Comparison of ENCODE assay signal across 8 cellular contexts in the genomic region with DNA sequence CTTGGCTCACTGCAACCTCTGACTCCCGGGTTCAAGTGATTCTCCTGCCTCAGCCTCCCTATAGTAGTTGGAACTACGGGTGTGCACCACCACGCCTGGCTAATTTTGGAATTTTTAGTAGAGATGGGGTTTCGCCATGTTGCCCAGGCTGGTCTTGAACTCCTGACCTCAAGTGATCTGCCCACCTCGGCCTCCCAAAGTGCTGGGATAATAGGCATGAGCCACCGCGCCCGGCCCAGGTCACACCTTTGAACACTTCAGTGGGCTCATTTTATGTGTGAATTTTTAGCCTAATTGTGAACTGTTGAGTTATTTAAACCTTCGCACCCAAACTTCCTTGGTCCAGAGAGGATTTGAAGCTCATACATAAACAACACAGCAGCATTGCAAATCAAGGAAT.
DNase-seq lines count a peak whose midpoint lies in the region; ATAC-seq, FAIRE-seq and TF ChIP-seq lines count a peak whose summit lies in the region.
"Not testable (repeated sequence)": the region's sequence is repeated elsewhere in the genome, so short reads cannot be mapped to it uniquely, and the experiment has no call there.

No MANE protein-coding gene starts in this region.

- BruUV-seq in GM12878 (replicated peaks; lab: Mats Ljungman, UMichigan) = not testable (repeated sequence)

- not testable (repeated sequence) for H3K9me2 ChIP-seq in DOHH2 (replicated peaks; ENCODE audit: control insufficient read depth, low read length)

- not testable (repeated sequence) for H3K36me3 Mint-ChIP-seq in T-helper 2 cell treated with Interferon-gamma antibody and Interleukin-4, amounts not matched to agents 5 μg/mL and 100 μg/mL, for 36 hours (ENCODE audit: low read depth); activated T-helper 1 cell treated with anti-CD3 and anti-CD28 coated beads, Interleukin-12 subunit alpha, Interleukin-12 subunit beta, Interleukin-2, Interleukin-4 antibody, amounts not matched to agents 30 ng/mL and 10 ng/mL and 1 ng/mL, durations not matched to agents 14 hours and 24 hours and 36 hours (ENCODE audit: low read depth); immature natural killer cell; naive B cell

- H4K20me1 ChIP-seq in BLaER1 (peaks cover 100% of the 10 kb centered on the region), DOHH2 (ENCODE audit: control insufficient read depth, insufficient read depth, low read depth, low read length) (peaks cover 30% of the 10 kb centered on the region)
- H4K20me1 ChIP-seq in GM12878 (ENCODE audit: control insufficient read depth, insufficient read depth) = not testable (repeated sequence)

- POLR2A ChIA-PET in GM12878 (lab: Charles Lee) = interaction anchor here (1.0 to 3.2 kb wide), 3 partner anchors 14 to 32 kb away, joined by 3 to 30 read pairs (median 3); no protein-coding TSS in a partner anchor

- not testable (repeated sequence) for TF ChIP-seq POLR2A in GM12878 (IDR thresholded peaks at IDR 0.05; ENCODE audit: low read depth, low read length); spleen (IDR thresholded peaks at IDR 0.05)

- H3K36me3 ChIP-seq in BLaER1 (peaks cover 43% of the 10 kb centered on the region), DOHH2 (ENCODE audit: control insufficient read depth, low read length) (peaks cover 19% of the 10 kb centered on the region), spleen (peaks cover 0 to 16% (median 0%) of the 10 kb centered on the region in 6 donors)
- H3K36me3 ChIP-seq in GM12878 (ENCODE audit: control insufficient read depth in 2 of 2, insufficient read depth in 2 of 2, low read length in 1 of 2) = not testable (repeated sequence)

- CTCF ChIA-PET in GM12878 (lab: Yijun Ruan, JAX) = interaction anchor here (0.8 to 4.1 kb wide), 4 partner anchors 16 to 48 kb away, joined by 3 to 49 read pairs (median 4); no protein-coding TSS in a partner anchor

- SMC1A ChIA-PET in GM12878 (lab: Charles Lee; ENCODE audit: uncharacterized antibody, unreplicated experiment) = interaction anchor here (0.8 to 4.0 kb wide), 5 partner anchors 17 to 85 kb away, joined by 3 to 43 read pairs (median 4); no protein-coding TSS in a partner anchor

- not testable (repeated sequence) for H3K27me3 Mint-ChIP-seq in T-helper 2 cell treated with Interferon-gamma antibody and Interleukin-4, amounts not matched to agents 5 μg/mL and 100 μg/mL, for 36 hours (ENCODE audit: low read depth); activated T-helper 1 cell treated with anti-CD3 and anti-CD28 coated beads, Interleukin-12 subunit alpha, Interleukin-12 subunit beta, Interleukin-2, Interleukin-4 antibody, amounts not matched to agents 30 ng/mL and 10 ng/mL and 1 ng/mL, durations not matched to agents 14 hours and 24 hours and 36 hours (ENCODE audit: insufficient read depth); immature natural killer cell (ENCODE audit: low read depth in 3 of 3); naive B cell

- not testable (repeated sequence) for H2AFZ ChIP-seq in GM12878 (ENCODE audit: control insufficient read depth, low read depth, low read length)

- not testable (repeated sequence) for H3K9me3 ChIP-seq in BLaER1; DOHH2 (ENCODE audit: control insufficient read depth, insufficient read depth, low read length); GM12878 (replicated peaks; ENCODE audit: control insufficient read depth, insufficient read depth, low read length); spleen

- not testable (repeated sequence) for TF ChIP-seq RAD21 in GM12878 (IDR thresholded peaks at IDR 0.05; ENCODE audit: insufficient read depth, low read depth, low read length)

- H3F3A ChIP-seq in DOHH2 (ENCODE audit: control insufficient read depth, insufficient read depth) = not testable (repeated sequence)

- not testable (repeated sequence) for TF ChIP-seq EP300 in GM12878 (IDR thresholded peaks at IDR 0.05; ENCODE audit: borderline replicate concordance in 1 of 2, control insufficient read depth in 1 of 2, low read depth in 2 of 2, low read length in 2 of 2)

- H3K27me3 ChIP-seq in BLaER1; DOHH2 (ENCODE audit: control insufficient read depth, low read length); GM12878 (replicated peaks in 1 of 2; ENCODE audit: control insufficient read depth in 2 of 2, insufficient read depth in 2 of 2, low read length in 1 of 2); spleen (replicated peaks in 1 of 7): not testable (repeated sequence)

- peaks cover 84% of the 10 kb centered on the region for H3K4me1 ChIP-seq in BLaER1
- H3K4me1 ChIP-seq in DOHH2 (ENCODE audit: control insufficient read depth, low read length) = peaks cover 46% of the 10 kb centered on the region
- H3K4me1 ChIP-seq in GM12878 (ENCODE audit: control insufficient read depth, insufficient read depth, low read length) = peaks cover 17% of the 10 kb centered on the region
- peaks cover 4 to 81% (median 37%) of the 10 kb centered on the region in 6 donors for H3K4me1 ChIP-seq in spleen

- ATAC-seq in GM12878; naive B cell (ENCODE audit: low read depth in 2 of 2): not testable (repeated sequence)

- H3K4me3 Mint-ChIP-seq in T-helper 2 cell treated with Interferon-gamma antibody and Interleukin-4, amounts not matched to agents 5 μg/mL and 100 μg/mL, for 36 hours = peak overlapping the region; percentile 88
- H3K4me3 Mint-ChIP-seq in activated T-helper 1 cell treated with anti-CD3 and anti-CD28 coated beads, Interleukin-12 subunit alpha, Interleukin-12 subunit beta, Interleukin-2, Interleukin-4 antibody, amounts not matched to agents 30 ng/mL and 10 ng/mL and 1 ng/mL, durations not matched to agents 14 hours and 24 hours and 36 hours = peak overlapping the region; percentile 63
- peak overlapping the region in 3 of 5 donors; percentile 44 to 89 (median 45) for H3K4me3 Mint-ChIP-seq in immature natural killer cell
- H3K4me3 Mint-ChIP-seq in naive B cell = peak overlapping the region in 5 of 8 donors; percentile 13 to 92 (median 56)

- not testable (repeated sequence) for H3K9me3 Mint-ChIP-seq in T-helper 2 cell treated with Interferon-gamma antibody and Interleukin-4, amounts not matched to agents 5 μg/mL and 100 μg/mL, for 36 hours; activated T-helper 1 cell treated with anti-CD3 and anti-CD28 coated beads, Interleukin-12 subunit alpha, Interleukin-12 subunit beta, Interleukin-2, Interleukin-4 antibody, amounts not matched to agents 30 ng/mL and 10 ng/mL and 1 ng/mL, durations not matched to agents 14 hours and 24 hours and 36 hours; immature natural killer cell; naive B cell

- RAD21 ChIA-PET in GM12878 (lab: Charles Lee; ENCODE audit: unreplicated experiment) = interaction anchor here (0.7 to 4.1 kb wide), 4 partner anchors 34 to 87 kb away, joined by 3 to 67 read pairs (median 4); partner anchors contain the start of gene GADD45B

- peaks cover 61% of the 10 kb centered on the region for H3K79me2 ChIP-seq in DOHH2 (ENCODE audit: control insufficient read depth, low read length)
- not testable (repeated sequence) for H3K79me2 ChIP-seq in GM12878 (ENCODE audit: control insufficient read depth, insufficient read depth, low read length)

- not testable (repeated sequence) for FAIRE-seq in GM12878 (lab: Jason Lieb, UNC)

- DNase-seq in T-helper 2 cell treated with Interferon-gamma antibody and Interleukin-4, amounts not matched to agents 5 μg/mL and 100 μg/mL, for 36 hours (ENCODE audit: low spot score); activated T-helper 1 cell treated with anti-CD3 and anti-CD28 coated beads, Interleukin-12 subunit alpha, Interleukin-12 subunit beta, Interleukin-2, Interleukin-4 antibody, amounts not matched to agents 30 ng/mL and 10 ng/mL and 1 ng/mL, durations not matched to agents 14 hours and 24 hours and 36 hours (ENCODE audit: low spot score); GM12878 (ENCODE audit: low read depth, low spot score); immature natural killer cell; naive B cell: not testable (repeated sequence)
- peak; percentile 27 for DNase-seq in spleen

- peaks cover 36% of the 10 kb centered on the region for H3K4me1 Mint-ChIP-seq in T-helper 2 cell treated with Interferon-gamma antibody and Interleukin-4, amounts not matched to agents 5 μg/mL and 100 μg/mL, for 36 hours (ENCODE audit: low read depth)
- H3K4me1 Mint-ChIP-seq in activated T-helper 1 cell treated with anti-CD3 and anti-CD28 coated beads, Interleukin-12 subunit alpha, Interleukin-12 subunit beta, Interleukin-2, Interleukin-4 antibody, amounts not matched to agents 30 ng/mL and 10 ng/mL and 1 ng/mL, durations not matched to agents 14 hours and 24 hours and 36 hours (ENCODE audit: low read depth) = peaks cover 55% of the 10 kb centered on the region
- H3K4me1 Mint-ChIP-seq in immature natural killer cell (peaks cover 39 to 46% of the 10 kb centered on the region in 2 donors), naive B cell (peaks cover 29 to 70% (median 60%) of the 10 kb centered on the region in 3 donors)

- not testable (repeated sequence) for TF ChIP-seq CTCF in DOHH2 (IDR thresholded peaks at IDR 0.05; ENCODE audit: low read depth, low read length, poor library complexity, severe bottlenecking); GM12878 (IDR thresholded peaks at IDR 0.05 in 2 of 3, conservative IDR thresholded peaks at IDR 0.05 in 1 of 3; ENCODE audit: control insufficient read depth in 2 of 3, extremely low read depth in 1 of 3, insufficient read depth in 1 of 3, low read depth in 3 of 3, low read length in 3 of 3); spleen (IDR thresholded peaks at IDR 0.05 in 8 of 11, conservative IDR thresholded peaks at IDR 0.05 in 3 of 11)

- H3K9ac ChIP-seq in BLaER1; GM12878 (ENCODE audit: control insufficient read depth, insufficient read depth, low read length): not testable (repeated sequence)

- peak overlapping the region; percentile 73 for H3K27ac Mint-ChIP-seq in T-helper 2 cell treated with Interferon-gamma antibody and Interleukin-4, amounts not matched to agents 5 μg/mL and 100 μg/mL, for 36 hours
- H3K27ac Mint-ChIP-seq in activated T-helper 1 cell treated with anti-CD3 and anti-CD28 coated beads, Interleukin-12 subunit alpha, Interleukin-12 subunit beta, Interleukin-2, Interleukin-4 antibody, amounts not matched to agents 30 ng/mL and 10 ng/mL and 1 ng/mL, durations not matched to agents 14 hours and 24 hours and 36 hours = not testable (repeated sequence)
- peak overlapping the region in 2 of 6 donors; percentile 23 to 64 for H3K27ac Mint-ChIP-seq in immature natural killer cell
- peak overlapping the region in 1 of 6 donors; percentile 89 for H3K27ac Mint-ChIP-seq in naive B cell

- intact Hi-C loops in activated T-helper 1 cell treated with anti-CD3 and anti-CD28 coated beads, Interleukin-12 subunit alpha, Interleukin-12 subunit beta, Interleukin-2, Interleukin-4 antibody, amounts not matched to agents 30 ng/mL and 10 ng/mL and 1 ng/mL, durations not matched to agents 14 hours and 24 hours and 36 hours (cut with micrococcal nuclease) = loop anchor here (2.0 kb wide), 1 partner anchor 35 kb away; no protein-coding TSS in a partner anchor
- intact Hi-C loops in GM12878 (cut with micrococcal nuclease; ENCODE audit: unreplicated experiment); spleen (cut with DNase I; ENCODE audit: low total_unique reads): not testable (repeated sequence)

- H3K4me3 ChIP-seq in BLaER1; DOHH2 (ENCODE audit: low read length); GM12878; spleen: not testable (repeated sequence)

- WGBS in GM12878 (ENCODE audit: insufficient coverage, insufficient replicate concordance, low lambda C conversion rate, missing lambda C conversion rate) = 87% methylated on average over 9 of the region's 9 CpGs
- WGBS in spleen, 5 donors = 84 to 89% (median 86%) methylated on average over 9 of the region's 9 CpGs

- H3K4me2 ChIP-seq in BLaER1 (peak overlapping the region; percentile 79), DOHH2 (ENCODE audit: low read length) (peak overlapping the region; percentile 80)
- H3K4me2 ChIP-seq in GM12878 (ENCODE audit: control insufficient read depth, insufficient read depth) = not testable (repeated sequence)

- not testable (repeated sequence) for H3K27ac ChIP-seq in BLaER1; DOHH2 (ENCODE audit: low read depth, low read length); spleen
- peak overlapping the region; percentile 46 for H3K27ac ChIP-seq in GM12878 (ENCODE audit: control insufficient read depth, insufficient read depth)

- in situ Hi-C loops in GM12878 (cut with MboI) = not testable (repeated sequence)
